ENCODE assay signal across 13 cellular contexts in genomic region chr4:102713096-102713495, GRCh38. TPM values are rescaled to one million over a fixed set of nuclear protein-coding genes. Genes with fewer than 3 reads are reported as not detected.
DNase-seq lines count a peak whose midpoint lies in the region; ATAC-seq and TF ChIP-seq lines count a peak whose summit lies in the region.
"Had no signal": no experiment of that assay in that cellular context is flagged by ENCODE, and none has a peak within 500 bp of the region (broad histone marks: within the 10 kb centered on the region; RNA-seq: fewer than 3 reads in every experiment).

No MANE protein-coding gene starts in this region.

- in situ Hi-C loops in KBM-7 (cut with MboI; ENCODE audit: low pct_unique_long_range_greater_than_20kb, low sequenced_read_pairs), result no loop called here

- H3K4me3 Mint-ChIP-seq in CD14-positive monocyte (no peak overlapping the region), mesothelial cell of epicardium (no peak overlapping the region)
- H3K4me3 Mint-ChIP-seq: effector memory CD8-positive, alpha-beta T cell had no signal

- intact Hi-C loops in CD14-positive monocyte (cut with micrococcal nuclease), result no loop called here

- ATAC-seq in GM18511 (IDR thresholded peaks at IDR 0.05; ENCODE audit: unreplicated experiment) (no peak), HG03139 (IDR thresholded peaks at IDR 0.05; ENCODE audit: unreplicated experiment) (no peak)
- ATAC-seq: effector memory CD8-positive, alpha-beta T cell had no signal

- H3K4me3 ChIP-seq in epithelial cell of esophagus (ENCODE audit: low read length), result no peak overlapping the region

- DNase-seq in CD14-positive monocyte (ENCODE audit: low spot score) (no peak), NCI-H226 (peak; percentile 78), epithelial cell of esophagus (ENCODE audit: low read depth) (peak; percentile 51), mesothelial cell of epicardium (ENCODE audit: low spot score in 2 of 2, unreplicated experiment in 2 of 2) (no peak), KBM-7 (no peak)
- no peak for DNase-seq in stimulated activated CD4-positive, alpha-beta T cell treated with anti-CD3 and anti-CD28 coated beads, Interleukin-1b, Interleukin-23, amount 100 ng/mL, for 48 hours
- DNase-seq: BE2C; effector memory CD8-positive, alpha-beta T cell; mammary epithelial cell; NCI-H187 treated with DMSO at 0.1 percent for 48 hours; nucleus accumbens had no signal

- peaks cover 75 to 96% of the 10 kb centered on the region in 2 donors for H3K36me3 Mint-ChIP-seq in CD14-positive monocyte
- H3K36me3 Mint-ChIP-seq in mesothelial cell of epicardium, result peaks cover 38% of the 10 kb centered on the region

- TF ChIP-seq CTCF in CD14-positive monocyte (IDR thresholded peaks at IDR 0.05), result no peak
- peak; percentile 20 for TF ChIP-seq CTCF in epithelial cell of esophagus (IDR thresholded peaks at IDR 0.05; ENCODE audit: insufficient read depth, low read depth, low read length, missing control alignments)
- TF ChIP-seq CTCF in mesothelial cell of epicardium (IDR thresholded peaks at IDR 0.05; ENCODE audit: unreplicated experiment), result no peak

- peaks cover 0 to 4% (median 0%) of the 10 kb centered on the region in 7 donors for H3K9me3 Mint-ChIP-seq in CD14-positive monocyte
- peaks cover 39% of the 10 kb centered on the region for H3K9me3 Mint-ChIP-seq in mesothelial cell of epicardium
- H3K9me3 Mint-ChIP-seq: effector memory CD8-positive, alpha-beta T cell had no signal

- H3K4me1 Mint-ChIP-seq in CD14-positive monocyte (peaks cover 8% of the 10 kb centered on the region), mesothelial cell of epicardium (peaks cover 14% of the 10 kb centered on the region)

- peak overlapping the region in 5 of 7 donors; percentile 10 to 53 (median 15) for H3K27ac Mint-ChIP-seq in CD14-positive monocyte
- peak overlapping the region; percentile 92 for H3K27ac Mint-ChIP-seq in mesothelial cell of epicardium
- H3K27ac Mint-ChIP-seq: effector memory CD8-positive, alpha-beta T cell had no signal

- H3K27me3 Mint-ChIP-seq in CD14-positive monocyte (ENCODE audit: low read depth in 3 of 3) (peaks cover 0 to 3% (median 1%) of the 10 kb centered on the region in 3 donors), mesothelial cell of epicardium (ENCODE audit: low read depth) (no peaks in the 10 kb centered on the region)
- H3K27me3 Mint-ChIP-seq: effector memory CD8-positive, alpha-beta T cell had no signal

RNA-seq across cellular contexts. Expression of gene MANBA, which starts 47.7 kb away (rescaled TPM):
- polyA plus RNA-seq in CD14-positive monocyte, result 10 to 100 TPM; 80.8 to 94.4 TPM
- total RNA-seq in mesothelial cell of epicardium, result 39.2 to 40.2 TPM (median 39.6 TPM) in 3 replicates

Comparison
In these comparisons a context has a peak if more than half of its experiments do, and no peak if none do; other contexts are left out.
1. DNase-seq: peak in NCI-H226 (single experiment) and epithelial cell of esophagus (single experiment); none in CD14-positive monocyte (single experiment), mesothelial cell of epicardium (0 of 2), stimulated activated CD4-positive, alpha-beta T cell treated with anti-CD3 and anti-CD28 coated beads, Interleukin-1b, Interleukin-23, amount 100 ng/mL, for 48 hours (single experiment) and KBM-7 (single experiment).